In the genomic region with DNA sequence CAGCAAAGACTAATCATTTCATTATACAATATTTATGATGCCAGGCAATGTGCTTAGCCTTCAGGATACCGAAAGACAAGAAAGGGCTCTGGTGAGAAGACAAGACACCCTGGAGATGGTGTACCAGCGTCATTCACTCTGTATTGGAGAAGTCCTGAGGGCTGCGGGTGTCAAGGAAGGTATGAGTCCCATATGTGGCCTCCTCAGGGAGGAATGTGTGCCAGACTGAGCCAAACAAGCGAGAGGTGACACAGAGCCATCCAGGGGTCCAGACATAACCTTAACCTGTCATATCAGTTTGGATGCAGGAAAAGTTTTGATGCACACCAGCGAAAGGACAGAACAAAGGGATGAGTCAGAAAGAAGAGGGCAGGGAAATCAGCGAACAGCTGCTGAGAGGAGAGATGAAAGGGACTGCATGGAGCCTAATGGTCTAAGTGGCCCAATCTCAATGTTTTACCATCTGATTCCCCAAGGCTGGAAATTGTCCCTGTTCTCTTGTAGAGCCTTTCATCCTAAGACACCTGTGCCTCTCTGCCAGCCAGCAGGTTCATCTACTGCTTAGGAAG, we compare ENCODE assay signal across 1 cellular context.
TF ChIP-seq lines count a peak whose summit lies in the region.

No MANE protein-coding gene starts in this region.

TF ChIP-seq in IMR-90, 13 proteins besides CTCF, POLR2A, EP300 and RAD21:
- TF ChIP-seq, protein P1, sequence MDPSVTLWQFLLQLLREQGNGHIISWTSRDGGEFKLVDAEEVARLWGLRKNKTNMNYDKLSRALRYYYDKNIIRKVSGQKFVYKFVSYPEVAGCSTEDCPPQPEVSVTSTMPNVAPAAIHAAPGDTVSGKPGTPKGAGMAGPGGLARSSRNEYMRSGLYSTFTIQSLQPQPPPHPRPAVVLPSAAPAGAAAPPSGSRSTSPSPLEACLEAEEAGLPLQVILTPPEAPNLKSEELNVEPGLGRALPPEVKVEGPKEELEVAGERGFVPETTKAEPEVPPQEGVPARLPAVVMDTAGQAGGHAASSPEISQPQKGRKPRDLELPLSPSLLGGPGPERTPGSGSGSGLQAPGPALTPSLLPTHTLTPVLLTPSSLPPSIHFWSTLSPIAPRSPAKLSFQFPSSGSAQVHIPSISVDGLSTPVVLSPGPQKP (IDR thresholded peaks at IDR 0.05; ENCODE audit: borderline replicate concordance, low read depth, low read length): no peak
- TF ChIP-seq MAFK (IDR thresholded peaks at IDR 0.05; ENCODE audit: low read depth, low read length) (no peak), BHLHE40 (IDR thresholded peaks at IDR 0.05; ENCODE audit: low read depth, low read length) (no peak), FOS (IDR thresholded peaks at IDR 0.05; ENCODE audit: low read depth, low read length) (no peak), NFE2L2 (IDR thresholded peaks at IDR 0.05; ENCODE audit: low read depth, low read length) (no peak), RFX5 (IDR thresholded peaks at IDR 0.05; ENCODE audit: low read depth, low read length) (no peak), USF2 (IDR thresholded peaks at IDR 0.05; ENCODE audit: low read depth, low read length) (no peak), CHD1 (IDR thresholded peaks at IDR 0.05; ENCODE audit: low read depth, low read length) (no peak)
